In genomic region chr3:130395916-130396315, GRCh38 we compare ENCODE assay signal across 15 cellular contexts. TPM values are rescaled to one million over a fixed set of nuclear protein-coding genes. Genes with fewer than 3 reads are reported as not detected.
DNase-seq lines count a peak whose midpoint lies in the region; ATAC-seq and TF ChIP-seq lines count a peak whose summit lies in the region.
"Had no signal": no experiment of that assay in that cellular context is flagged by ENCODE, and none has a peak within 500 bp of the region (broad histone marks: within the 10 kb centered on the region; RNA-seq: fewer than 3 reads in every experiment).

No MANE protein-coding gene starts in this region.

- in situ Hi-C loops in astrocyte of the spinal cord (cut with HindIII; ENCODE audit: low sequenced_read_pairs) = no loop called here

- no peak overlapping the region for H3K4me3 Mint-ChIP-seq in Caco-2 (ENCODE audit: unreplicated experiment)
- H3K4me3 Mint-ChIP-seq: activated naive CD8-positive, alpha-beta T cell had no signal

- no peaks in the 10 kb centered on the region for H3K36me3 ChIP-seq in Caco-2 (ENCODE audit: control insufficient read depth, insufficient read depth, low read length)
- H3K36me3 ChIP-seq: BLaER1 treated with 17β-estradiol and CSF1 and Interleukin-3, amounts not matched to agents 10 nM and 100 nM; SJSA1; upper lobe of left lung had no signal

- H3K4me1 Mint-ChIP-seq in Caco-2 (ENCODE audit: low read depth, unreplicated experiment) = peaks cover 11% of the 10 kb centered on the region

- POLR2A ChIA-PET in Caco-2 (lab: Charles Lee) = no interaction called here

- no peaks in the 10 kb centered on the region for H3K27me3 ChIP-seq in Caco-2 (replicated peaks; ENCODE audit: control insufficient read depth, insufficient read depth, low read length)
- H3K27me3 ChIP-seq: BLaER1 treated with 17β-estradiol and CSF1 and Interleukin-3, amounts not matched to agents 10 nM and 100 nM; SJSA1; upper lobe of left lung had no signal

- H3K4me3 ChIP-seq in Caco-2 (ENCODE audit: low read depth, low read length) (no peak overlapping the region), astrocyte of the spinal cord (ENCODE audit: low read depth, low read length) (no peak overlapping the region)
- H3K4me3 ChIP-seq: BLaER1 treated with 17β-estradiol and CSF1 and Interleukin-3, amounts not matched to agents 10 nM and 100 nM; SJSA1; upper lobe of left lung had no signal

- TF ChIP-seq POLR2A in GM18505 (IDR thresholded peaks at IDR 0.05; ENCODE audit: borderline replicate concordance, extremely low read depth, insufficient read depth, insufficient read length) = no peak

- no peak for TF ChIP-seq CTCF in Caco-2 (IDR thresholded peaks at IDR 0.05; ENCODE audit: insufficient read depth in 1 of 2, low read depth in 1 of 2, low read length in 1 of 2, severe bottlenecking in 1 of 2, unreplicated experiment in 1 of 2)
- no peak for TF ChIP-seq CTCF in astrocyte of the spinal cord (IDR thresholded peaks at IDR 0.05; ENCODE audit: low read depth, low read length)

- intact Hi-C loops in Caco-2 (cut with micrococcal nuclease; ENCODE audit: unreplicated experiment) = no loop called here

- DNase-seq in Caco-2 (peak; percentile 39 to 50), LoVo (ENCODE audit: low spot score) (peak; percentile 27), astrocyte of the spinal cord (ENCODE audit: low read depth, low spot score) (peak; percentile 87), iPS-NIHi7 (ENCODE audit: extremely low spot score) (peak; percentile 68), middle frontal gyrus (ENCODE audit: extremely low spot score, low spot score) (no peak)
- DNase-seq: activated CD4-positive, alpha-beta T cell treated with anti-CD3 and anti-CD28 coated beads, Interleukin-2, amount 50 U/mL, for 1 hour; NCI-H2171; upper lobe of left lung had no signal

- no peak for ATAC-seq in SK-N-SH treated with all-trans-retinoic acid at 6 μM for 48 hours
- no peak for ATAC-seq in HG02840 (IDR thresholded peaks at IDR 0.05; ENCODE audit: low FRiP score, unreplicated experiment)
- no peak for ATAC-seq in GM18505 (IDR thresholded peaks at IDR 0.05; ENCODE audit: unreplicated experiment)

- peaks cover 5% of the 10 kb centered on the region for H3K4me1 ChIP-seq in Caco-2
- H3K4me1 ChIP-seq: BLaER1 treated with 17β-estradiol and CSF1 and Interleukin-3, amounts not matched to agents 10 nM and 100 nM; parathyroid adenoma; SJSA1; upper lobe of left lung had no signal

- H3K9me3 ChIP-seq in Caco-2 = no peaks in the 10 kb centered on the region
- H3K9me3 ChIP-seq: BLaER1 treated with 17β-estradiol and CSF1 and Interleukin-3, amounts not matched to agents 10 nM and 100 nM; SJSA1; upper lobe of left lung had no signal

- H3K36me3 Mint-ChIP-seq in Caco-2 (ENCODE audit: insufficient read depth, unreplicated experiment) = no peaks in the 10 kb centered on the region
- H3K36me3 Mint-ChIP-seq: activated naive CD8-positive, alpha-beta T cell had no signal

- CTCF ChIA-PET in Caco-2 (lab: Charles Lee) = no interaction called here

- peaks cover 5% of the 10 kb centered on the region for H3K27me3 Mint-ChIP-seq in Caco-2 (ENCODE audit: insufficient read depth, unreplicated experiment)

- no peaks in the 10 kb centered on the region for H3K9me3 Mint-ChIP-seq in Caco-2 (ENCODE audit: unreplicated experiment)

- H3K27ac Mint-ChIP-seq in Caco-2 (ENCODE audit: unreplicated experiment) = no peak overlapping the region
- H3K27ac Mint-ChIP-seq: activated naive CD8-positive, alpha-beta T cell had no signal

- no TSS peak for BruUV-seq in Caco-2 (replicated peaks; lab: Mats Ljungman, UMichigan)

TF ChIP-seq in SK-N-SH treated with all-trans-retinoic acid at 6 μM for 48 hours, 23 proteins besides CTCF, POLR2A, EP300 and RAD21:
- TF ChIP-seq ZFP30 (CRISPR knock-in tag; IDR thresholded peaks at IDR 0.05) (no peak), ZNF70 (CRISPR knock-in tag; IDR thresholded peaks at IDR 0.05) (no peak), POU6F1 (CRISPR knock-in tag; IDR thresholded peaks at IDR 0.05; ENCODE audit: borderline replicate concordance, low read depth) (no peak), TSHZ2 (CRISPR knock-in tag; IDR thresholded peaks at IDR 0.05) (no peak), ZC3H10 (CRISPR knock-in tag; IDR thresholded peaks at IDR 0.05) (no peak), TCF4 (CRISPR knock-in tag; IDR thresholded peaks at IDR 0.05; ENCODE audit: borderline replicate concordance) (no peak), ZFP3 (CRISPR knock-in tag; IDR thresholded peaks at IDR 0.05) (no peak), ESRRG (CRISPR knock-in tag; IDR thresholded peaks at IDR 0.05) (no peak), OSR1 (CRISPR knock-in tag; IDR thresholded peaks at IDR 0.05) (no peak), SNAI2 (CRISPR knock-in tag; IDR thresholded peaks at IDR 0.05) (no peak), PATZ1 (CRISPR knock-in tag; IDR thresholded peaks at IDR 0.05; ENCODE audit: borderline replicate concordance) (no peak), GLIS3 (CRISPR knock-in tag; IDR thresholded peaks at IDR 0.05) (no peak), ZNF8 (CRISPR knock-in tag; IDR thresholded peaks at IDR 0.05) (no peak)

RNA-seq across cellular contexts. Expression of gene COL6A5, which starts 50.4 kb away (rescaled TPM):
- not detected in 2 replicates for total RNA-seq in Caco-2 (2022)
- total RNA-seq: SJSA1 had no signal
